In the genomic region with DNA sequence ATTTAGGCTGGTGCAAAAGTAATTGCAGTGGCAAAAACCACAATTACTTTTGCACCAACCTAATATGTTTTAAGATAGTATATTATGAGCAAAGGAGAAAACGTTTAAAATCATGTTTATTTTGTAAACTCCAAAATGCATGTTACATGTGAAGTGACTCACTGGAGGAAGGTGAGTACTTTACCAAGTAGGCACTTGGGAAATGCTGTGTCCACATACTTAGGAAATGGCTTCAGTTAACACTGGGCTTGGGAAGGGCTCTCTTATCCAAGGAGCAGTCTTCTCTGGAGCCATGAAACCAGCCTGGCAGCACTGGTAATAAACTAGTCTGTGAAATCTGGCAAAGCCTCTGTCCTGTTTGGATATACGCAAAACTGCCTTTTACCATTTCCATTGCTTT, we compare ENCODE assay signal across 2 cellular contexts.
TF ChIP-seq lines count a peak whose summit lies in the region.

No MANE protein-coding gene starts in this region.

TF ChIP-seq in A549, 52 proteins besides CTCF, POLR2A, EP300 and RAD21 (continued from another document):
- TF ChIP-seq PHF8 (IDR thresholded peaks at IDR 0.05; ENCODE audit: borderline replicate concordance, low read depth), result no peak
- no peak for TF ChIP-seq CEBPB (IDR thresholded peaks at IDR 0.05)
- TF ChIP-seq ZSCAN20 (CRISPR knock-in tag; IDR thresholded peaks at IDR 0.05), result no peak
- no peak for TF ChIP-seq FOSL2 (IDR thresholded peaks at IDR 0.05)
- TF ChIP-seq FOSL2 (CRISPR knock-in tag; IDR thresholded peaks at IDR 0.05), result no peak
- TF ChIP-seq RARB (CRISPR knock-in tag; IDR thresholded peaks at IDR 0.05), result no peak

TF ChIP-seq in WTC11, 78 proteins besides CTCF, POLR2A, EP300 and RAD21:
- TF ChIP-seq, protein P1, sequence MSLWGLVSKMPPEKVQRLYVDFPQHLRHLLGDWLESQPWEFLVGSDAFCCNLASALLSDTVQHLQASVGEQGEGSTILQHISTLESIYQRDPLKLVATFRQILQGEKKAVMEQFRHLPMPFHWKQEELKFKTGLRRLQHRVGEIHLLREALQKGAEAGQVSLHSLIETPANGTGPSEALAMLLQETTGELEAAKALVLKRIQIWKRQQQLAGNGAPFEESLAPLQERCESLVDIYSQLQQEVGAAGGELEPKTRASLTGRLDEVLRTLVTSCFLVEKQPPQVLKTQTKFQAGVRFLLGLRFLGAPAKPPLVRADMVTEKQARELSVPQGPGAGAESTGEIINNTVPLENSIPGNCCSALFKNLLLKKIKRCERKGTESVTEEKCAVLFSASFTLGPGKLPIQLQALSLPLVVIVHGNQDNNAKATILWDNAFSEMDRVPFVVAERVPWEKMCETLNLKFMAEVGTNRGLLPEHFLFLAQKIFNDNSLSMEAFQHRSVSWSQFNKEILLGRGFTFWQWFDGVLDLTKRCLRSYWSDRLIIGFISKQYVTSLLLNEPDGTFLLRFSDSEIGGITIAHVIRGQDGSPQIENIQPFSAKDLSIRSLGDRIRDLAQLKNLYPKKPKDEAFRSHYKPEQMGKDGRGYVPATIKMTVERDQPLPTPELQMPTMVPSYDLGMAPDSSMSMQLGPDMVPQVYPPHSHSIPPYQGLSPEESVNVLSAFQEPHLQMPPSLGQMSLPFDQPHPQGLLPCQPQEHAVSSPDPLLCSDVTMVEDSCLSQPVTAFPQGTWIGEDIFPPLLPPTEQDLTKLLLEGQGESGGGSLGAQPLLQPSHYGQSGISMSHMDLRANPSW (CRISPR knock-in tag; conservative IDR thresholded peaks at IDR 0.05; ENCODE audit: low read depth), result no peak
- TF ChIP-seq ZNF121 (CRISPR knock-in tag; IDR thresholded peaks at IDR 0.05) (no peak), HMGA2 (CRISPR knock-in tag; IDR thresholded peaks at IDR 0.05) (no peak)
